In genomic region chr10:124939290-124939689, GRCh38 we compare ENCODE assay signal across 20 cellular contexts.
"Had no signal": no experiment of that assay in that cellular context is flagged by ENCODE, and none has a peak within 500 bp of the region (broad histone marks: within the 10 kb centered on the region; RNA-seq: fewer than 3 reads in every experiment).

No MANE protein-coding gene starts in this region.

- DNase-seq: activated CD4-positive, alpha-beta T cell treated with anti-CD3 and anti-CD28 coated beads, Interleukin-2, amount 10 ng/mL, durations not matched to agents 24 days and 14 days; activated CD4-positive, alpha-beta T cell treated with anti-CD3 and anti-CD28 coated beads, Interleukin-2, amount 50 U/mL, for 4 hours; activated CD8-positive, alpha-beta T cell treated with anti-CD3 and anti-CD28 coated beads for 36 hours; activated gamma-delta T cell; activated naive CD4-positive, alpha-beta T cell treated with Interleukin-2 at 50 U/mL for 16 hours; activated naive CD8-positive, alpha-beta T cell treated with anti-CD3 and anti-CD28 coated beads, Interleukin-2, amount 10 ng/mL, durations not matched to agents 7 days and 5 days; activated T-cell treated with anti-CD3 and anti-CD28 coated beads, Interleukin-2, amount 50 U/mL, for 24 hours; amygdala; Karpas-422; KBM-7; NCI-H1694 treated with DMSO at 0.1 percent for 48 hours; NCI-H2029; NCI-H510A; NCI-H526; SHP77; SJCRH30; T1000 had no signal

- H3K27ac ChIP-seq: ascending aorta, SJCRH30, SK-N-MC had no signal

- H3K36me3 ChIP-seq: ascending aorta had no signal

- H3K9me3 ChIP-seq: ascending aorta, SJCRH30 had no signal

- H3K4me3 ChIP-seq: ascending aorta, SJCRH30, SK-N-MC had no signal

- ATAC-seq: activated CD8-positive, alpha-beta T cell treated with anti-CD3 and anti-CD28 coated beads for 36 hours; Panc1 had no signal

- H3K27me3 ChIP-seq: ascending aorta, SJCRH30 had no signal
